In genomic region chr12:70635713-70636112, GRCh38 we compare ENCODE assay signal across 25 cellular contexts. TPM values are rescaled to one million over a fixed set of nuclear protein-coding genes. Genes with fewer than 3 reads are reported as not detected.
DNase-seq lines count a peak whose midpoint lies in the region; ATAC-seq, FAIRE-seq and TF ChIP-seq lines count a peak whose summit lies in the region.
"Had no signal": no experiment of that assay in that cellular context is flagged by ENCODE, and none has a peak within 500 bp of the region (broad histone marks: within the 10 kb centered on the region; RNA-seq: fewer than 3 reads in every experiment).

No MANE protein-coding gene starts in this region.

- H3K27me3 Mint-ChIP-seq in MCF 10A (ENCODE audit: insufficient read depth, unreplicated experiment) (no peaks in the 10 kb centered on the region), GM23338 (ENCODE audit: insufficient read depth, low read depth, poor library complexity) (no peaks in the 10 kb centered on the region)

- H3K9ac ChIP-seq in kidney (ENCODE audit: low read length in 2 of 2) (no peak overlapping the region), skeletal muscle tissue (ENCODE audit: low read depth in 1 of 3, low read length in 3 of 3) (no peak overlapping the region)
- H3K9ac ChIP-seq: BLaER1 had no signal

- H3K27ac ChIP-seq in breast epithelium (no peak overlapping the region), GM23338 (ENCODE audit: low read depth) (no peak overlapping the region), kidney (ENCODE audit: low read depth in 2 of 2, low read length in 2 of 2) (peak overlapping the region; percentile 7 to 69), skeletal muscle tissue (ENCODE audit: low read depth, low read length) (peak overlapping the region; percentile 44)
- H3K27ac ChIP-seq: 22Rv1, BLaER1 had no signal

- no peaks in the 10 kb centered on the region for H3K9me3 Mint-ChIP-seq in MCF 10A (ENCODE audit: unreplicated experiment)
- H3K9me3 Mint-ChIP-seq in GM23338 = no peaks in the 10 kb centered on the region
- H3K9me3 Mint-ChIP-seq: CD4-positive, alpha-beta T cell had no signal

- no peak overlapping the region for H3K27ac Mint-ChIP-seq in MCF 10A (ENCODE audit: low read depth, unreplicated experiment)
- H3K27ac Mint-ChIP-seq in GM23338 = no peak overlapping the region
- H3K27ac Mint-ChIP-seq: CD4-positive, alpha-beta T cell had no signal

- no peaks in the 10 kb centered on the region for H3K36me3 ChIP-seq in breast epithelium
- no peaks in the 10 kb centered on the region for H3K36me3 ChIP-seq in GM23338 (ENCODE audit: insufficient read depth)
- H3K36me3 ChIP-seq in kidney (ENCODE audit: control insufficient read depth in 1 of 2, insufficient read depth in 2 of 2, low read length in 2 of 2) = no peaks in the 10 kb centered on the region
- H3K36me3 ChIP-seq in skeletal muscle tissue (ENCODE audit: control insufficient read depth in 3 of 3, insufficient read depth in 3 of 3, low read length in 3 of 3) = no peaks in the 10 kb centered on the region
- H3K36me3 ChIP-seq: BLaER1 had no signal

- no TSS peak for BruUV-seq in MCF 10A (replicated peaks; lab: Mats Ljungman, UMichigan)

- POLR2A ChIA-PET in MCF 10A (lab: Yijun Ruan, JAX) = interaction anchor here (1.3 to 1.4 kb wide), 2 partner anchors 10 to 16 kb away, joined by 3 to 8 read pairs; no protein-coding TSS in a partner anchor

- no peaks in the 10 kb centered on the region for H3K4me1 Mint-ChIP-seq in MCF 10A (ENCODE audit: insufficient read depth, unreplicated experiment)
- H3K4me1 Mint-ChIP-seq in GM23338 = no peaks in the 10 kb centered on the region

- H2AFZ ChIP-seq in GM23338 = peak overlapping the region; percentile 80; the same call in 1 of the 2 replicates

- no peak overlapping the region for H3K4me2 ChIP-seq in GM23338
- H3K4me2 ChIP-seq: BLaER1 had no signal

- no peaks in the 10 kb centered on the region for H3F3A ChIP-seq in GM23338 (replicated peaks; ENCODE audit: low read depth)

- intact Hi-C loops in breast epithelium (cut with DNase I; ENCODE audit: low total_unique reads) (no loop called here), MCF 10A (cut with micrococcal nuclease) (no loop called here), kidney (cut with DNase I) (no loop called here)

- H3K27me3 ChIP-seq in breast epithelium (no peaks in the 10 kb centered on the region), GM23338 (ENCODE audit: insufficient read depth) (no peaks in the 10 kb centered on the region), skeletal muscle tissue (ENCODE audit: control insufficient read depth in 3 of 3, insufficient read depth in 3 of 3, low read length in 3 of 3) (no peaks in the 10 kb centered on the region)
- H3K27me3 ChIP-seq: BLaER1 had no signal

- no peaks in the 10 kb centered on the region for H3K9me3 ChIP-seq in breast epithelium
- no peaks in the 10 kb centered on the region for H3K9me3 ChIP-seq in kidney (ENCODE audit: control insufficient read depth in 1 of 2, low read length in 2 of 2)
- no peaks in the 10 kb centered on the region for H3K9me3 ChIP-seq in skeletal muscle tissue (ENCODE audit: control insufficient read depth in 3 of 3, low read length in 3 of 3)
- H3K9me3 ChIP-seq: BLaER1, Caco-2 had no signal

- H3K4me3 ChIP-seq in breast epithelium = peak overlapping the region in 2 of 3 donors; percentile 17 to 43
- no peak overlapping the region for H3K4me3 ChIP-seq in GM23338
- H3K4me3 ChIP-seq in kidney (ENCODE audit: low read length in 2 of 2) = peak overlapping the region; percentile 23 to 48
- peak overlapping the region in 1 of 3 donors; percentile 3 for H3K4me3 ChIP-seq in skeletal muscle tissue (ENCODE audit: low read length in 3 of 3)
- H3K4me3 ChIP-seq: BLaER1 had no signal

- no peak for FAIRE-seq in kidney (lab: Jason Lieb, UNC)
- FAIRE-seq: GM12892 had no signal

- DNase-seq in breast epithelium (ENCODE audit: low spot score in 2 of 2) (no peak), MCF 10A (ENCODE audit: unreplicated experiment) (no peak), GM23338 (ENCODE audit: low spot score) (no peak), kidney (no peak), NCI-H1694 treated with DMSO at 0.1 percent for 48 hours (lab: John Stamatoyannopoulos, UW) (no peak), NCI-H748 (lab: John Stamatoyannopoulos, UW; ENCODE audit: unreplicated experiment) (no peak)
- DNase-seq: ACHN; Caco-2; CD4-positive, alpha-beta T cell; DMS153; GOT3; Karpas-422; NCI-H1694; NCI-H2081 treated with DMSO at 0.1 percent for 48 hours; NCI-H446; NCI-H526; PC-3; SHP77 treated with DMSO at 0.1 percent for 48 hours had no signal

- H3K4me3 Mint-ChIP-seq in MCF 10A (ENCODE audit: unreplicated experiment) (no peak overlapping the region), GM23338 (no peak overlapping the region)
- H3K4me3 Mint-ChIP-seq: CD4-positive, alpha-beta T cell had no signal

- no peak for TF ChIP-seq POLR2A in breast epithelium (IDR thresholded peaks at IDR 0.05)

- no peaks in the 10 kb centered on the region for H3K4me1 ChIP-seq in breast epithelium
- H3K4me1 ChIP-seq in GM23338 (ENCODE audit: insufficient read depth) = no peaks in the 10 kb centered on the region
- H3K4me1 ChIP-seq in kidney (ENCODE audit: control insufficient read depth in 1 of 2, insufficient read depth in 1 of 2, low read depth in 1 of 2, low read length in 2 of 2) = no peaks in the 10 kb centered on the region
- H3K4me1 ChIP-seq in skeletal muscle tissue (ENCODE audit: control insufficient read depth in 3 of 3, insufficient read depth in 3 of 3, low read length in 3 of 3) = no peaks in the 10 kb centered on the region
- H3K4me1 ChIP-seq: Caco-2 had no signal

- ATAC-seq in GM23338 (no peak), GM19467 (IDR thresholded peaks at IDR 0.05; ENCODE audit: unreplicated experiment) (no peak)
- ATAC-seq: HCT116, PC-3 had no signal

- H3K79me2 ChIP-seq in GM23338 (replicated peaks; ENCODE audit: insufficient read depth) = no peaks in the 10 kb centered on the region

- CTCF ChIA-PET in MCF 10A (lab: Yijun Ruan, JAX) = interaction anchor here (0.6 to 1.3 kb wide), 5 partner anchors 58 to 814 kb away, joined by 3 to 5 read pairs (median 3); no protein-coding TSS in a partner anchor

- TF ChIP-seq CTCF in breast epithelium (IDR thresholded peaks at IDR 0.05) (no peak), MCF 10A (IDR thresholded peaks at IDR 0.05; ENCODE audit: unreplicated experiment) (no peak), GM23338 (conservative IDR thresholded peaks at IDR 0.05; ENCODE audit: low read depth in 2 of 2) (no peak), kidney (IDR thresholded peaks at IDR 0.05; ENCODE audit: borderline replicate concordance, extremely low read depth, insufficient read depth) (no peak)

- H3K36me3 Mint-ChIP-seq in MCF 10A (ENCODE audit: insufficient read depth, unreplicated experiment) (no peaks in the 10 kb centered on the region), GM23338 (ENCODE audit: low read depth) (no peaks in the 10 kb centered on the region)

- no peaks in the 10 kb centered on the region; the same call in none of the 2 replicates for H3K9me2 ChIP-seq in GM23338 (ENCODE audit: insufficient read depth)

- H4K20me1 ChIP-seq in GM23338 (replicated peaks; ENCODE audit: insufficient read depth) = no peaks in the 10 kb centered on the region
- H4K20me1 ChIP-seq: BLaER1 had no signal

TF ChIP-seq in GM23338, 12 proteins besides CTCF, POLR2A, EP300 and RAD21 (continues in another document):
- TF ChIP-seq JUNB (IDR thresholded peaks at IDR 0.05; ENCODE audit: unreplicated experiment) = no peak
- TF ChIP-seq ZNF114 (CRISPR knock-in tag; IDR thresholded peaks at IDR 0.05) = no peak
- TF ChIP-seq EZH2 (IDR thresholded peaks at IDR 0.05; ENCODE audit: low read depth, unreplicated experiment) = no peak
- TF ChIP-seq STAT1 (IDR thresholded peaks at IDR 0.05; ENCODE audit: unreplicated experiment) = no peak
- TF ChIP-seq POLR2AphosphoS5 (IDR thresholded peaks at IDR 0.05; ENCODE audit: low read depth) = no peak
- no peak for TF ChIP-seq ETS1 (IDR thresholded peaks at IDR 0.05)

RNA-seq across cellular contexts. Expression of gene PTPRB, which starts 1.5 kb away (rescaled TPM):
- total RNA-seq in breast epithelium (10 to 100 TPM; 18.4 to 36.1 (median 33.6) TPM), MCF 10A (2022) (0.69 and 0.82 TPM in 2 replicates), kidney (71.6 TPM), skeletal muscle tissue (19.3 TPM)
- total RNA-seq in GM23338 (2014; rRNA removed; shearing (Covaris generic)) = 1.3 and 1.7 TPM in 2 replicates
- polyA plus RNA-seq in GM23338 (2016; fragmentation: Nextera tagmentation; extraction: Ambion mirVana) (0.13 and 0.24 TPM in 2 replicates), kidney (ENCODE audit: insufficient read depth, low read depth, low replicate concordance) (13.5 TPM)
- total RNA-seq: CD4-positive, alpha-beta T cell; G401 had no signal

Comparison
In these comparisons a context has a peak if more than half of its experiments do, and no peak if none do; other contexts are left out.
1. H3K27ac ChIP-seq: peak in kidney (2 of 2) and skeletal muscle tissue (single experiment); none in breast epithelium (0 of 2) and GM23338 (single experiment).